Comparison of ENCODE assay signal across 19 cellular contexts in genomic region chr2:198321522-198322088, GRCh38.
"Had no signal": no experiment of that assay in that cellular context is flagged by ENCODE, and none has a peak within 500 bp of the region (broad histone marks: within the 10 kb centered on the region; RNA-seq: fewer than 3 reads in every experiment).

No MANE protein-coding gene starts in this region.

- ATAC-seq: activated CD8-positive, alpha-beta T cell treated with anti-CD3 and anti-CD28 coated beads for 36 hours; T-helper 17 cell had no signal

- H3K9ac ChIP-seq: neural progenitor cell had no signal

- H3K4me3 ChIP-seq: esophagus squamous epithelium, lung, neural progenitor cell, ovary, stomach had no signal

- H3K27me3 ChIP-seq: brain microvascular endothelial cell, neural progenitor cell, ovary had no signal

- DNase-seq: activated B cell treated with CpG ODN at 0.5 μM for 24 hours; activated CD4-positive, alpha-beta T cell treated with anti-CD3 and anti-CD28 coated beads for 48 hours; activated CD8-positive, alpha-beta T cell treated with anti-CD3 and anti-CD28 coated beads for 36 hours; activated effector memory CD4-positive, alpha-beta T cell treated with anti-CD3 and anti-CD28 coated beads, Interleukin-2, amount 50 U/mL, for 16 hours; activated naive CD8-positive, alpha-beta T cell treated with anti-CD3 and anti-CD28 coated beads for 36 hours; activated T-cell treated with anti-CD3 and anti-CD28 coated beads, Interleukin-2, amount 50 U/mL, for 48 hours; brain microvascular endothelial cell; cortex of kidney; effector CD8-positive, alpha-beta T cell; esophagus squamous epithelium; left colon; naive B cell; ovary; stimulated activated CD4-positive, alpha-beta T cell treated with anti-CD3 and anti-CD28 coated beads, Interleukin-12 subunit alpha, Interleukin-12 subunit beta, amount 100 ng/mL, for 4 hours; stimulated activated CD4-positive, alpha-beta T cell treated with anti-CD3 and anti-CD28 coated beads, Interleukin-2, amount 100 ng/mL, for 24 hours; stomach; T-helper 17 cell had no signal

- H3K36me3 ChIP-seq: brain microvascular endothelial cell, esophagus squamous epithelium, neural progenitor cell, ovary, stomach had no signal

- H3K27ac ChIP-seq: brain microvascular endothelial cell, esophagus squamous epithelium, neural progenitor cell, ovary, stomach had no signal

- H3K4me2 ChIP-seq: neural progenitor cell had no signal

- H3K9me3 ChIP-seq: esophagus squamous epithelium, ovary, stomach had no signal

- H2AFZ ChIP-seq: neural progenitor cell had no signal

- H3K4me1 ChIP-seq: esophagus squamous epithelium, neural progenitor cell, stomach had no signal
